ENCODE assay signal across 1 cellular context in genomic region chr3:12653772-12654171, GRCh38.
TF ChIP-seq lines count a peak whose summit lies in the region.

No MANE protein-coding gene starts in this region.

TF ChIP-seq in IMR-90, 13 proteins besides CTCF, POLR2A, EP300 and RAD21 (continued from another document):
- no peak for TF ChIP-seq NFE2L2 (IDR thresholded peaks at IDR 0.05; ENCODE audit: low read depth, low read length)
